ENCODE assay signal across 18 cellular contexts in genomic region chr14:24595046-24595808, GRCh38. TPM values are rescaled to one million over a fixed set of nuclear protein-coding genes. Genes with fewer than 3 reads are reported as not detected.
"Had no signal": no experiment of that assay in that cellular context is flagged by ENCODE, and none has a peak within 500 bp of the region (broad histone marks: within the 10 kb centered on the region; RNA-seq: fewer than 3 reads in every experiment).

No MANE protein-coding gene starts in this region.

- DNase-seq: activated CD8-positive, alpha-beta memory T cell treated with anti-CD3 and anti-CD28 coated beads, Interleukin-2, amount 50 U/mL, for 4 hours; activated CD8-positive, alpha-beta T cell treated with anti-CD3 and anti-CD28 coated beads for 36 hours; activated gamma-delta T cell treated with Interleukin-2 at 50 U/mL for 16 hours; activated T-cell treated with anti-CD3 and anti-CD28 coated beads, Interleukin-2, amount 50 U/mL, for 72 hours; hippocampal formation; kidney glomerular epithelial cell; stimulated activated CD4-positive, alpha-beta T cell treated with anti-CD3 and anti-CD28 coated beads, Interleukin-15, amount 100 ng/mL, for 24 hours; stimulated activated CD4-positive, alpha-beta T cell treated with anti-CD3 and anti-CD28 coated beads, Interleukin-4, amount 100 ng/mL, for 24 hours; stimulated activated naive CD8-positive, alpha-beta T cell treated with anti-CD3 and anti-CD28 coated beads, Interleukin-15, amount 100 ng/mL, for 72 hours; T-helper 9 cell; testis had no signal

- H3K27me3 ChIP-seq: ascending aorta, cardiac muscle cell, testis had no signal

- H3K27ac ChIP-seq: ascending aorta, cardiac muscle cell, testis had no signal

- H3K27ac Mint-ChIP-seq: activated CD8-positive, alpha-beta T cell treated with anti-CD3 and anti-CD28 coated beads for 36 hours; activated T-cell treated with anti-CD3 and anti-CD28 coated beads, Interleukin-2, amount 50 U/mL, for 72 hours had no signal

- H3K9me3 ChIP-seq: testis had no signal

- H3K4me3 ChIP-seq: ascending aorta, cardiac muscle cell, testis had no signal

- H3K4me3 Mint-ChIP-seq: activated CD8-positive, alpha-beta T cell treated with anti-CD3 and anti-CD28 coated beads for 36 hours; activated T-cell treated with anti-CD3 and anti-CD28 coated beads, Interleukin-2, amount 50 U/mL, for 72 hours; stimulated activated naive CD8-positive, alpha-beta T cell treated with anti-CD3 and anti-CD28 coated beads, Interleukin-15, amount 100 ng/mL, for 72 hours had no signal

- H3K36me3 ChIP-seq: ascending aorta, cardiac muscle cell had no signal

- H3K4me1 ChIP-seq: ascending aorta, testis had no signal

RNA-seq across cellular contexts. Expression of gene GZMH, which starts 14.3 kb away (rescaled TPM):
- total RNA-seq: cardiac muscle cell, endothelial cell of umbilical vein, glomerular endothelial cell, lower leg skin, osteoblast had no signal
- polyA plus RNA-seq: cardiac muscle cell, endothelial cell of umbilical vein, neural cell had no signal

RNA-seq across cellular contexts. Expression of gene CTSG, which starts 19.2 kb away (rescaled TPM):
- total RNA-seq: activated CD8-positive, alpha-beta T cell treated with anti-CD3 and anti-CD28 coated beads for 36 hours; activated T-cell treated with anti-CD3 and anti-CD28 coated beads, Interleukin-2, amount 50 U/mL, for 72 hours; ascending aorta; cardiac muscle cell; endothelial cell of umbilical vein; glomerular endothelial cell; osteoblast had no signal
- polyA plus RNA-seq: cardiac muscle cell, endothelial cell of umbilical vein, neural cell had no signal

RNA-seq across cellular contexts. Expression of gene GZMB, which starts 38.8 kb away (rescaled TPM):
- total RNA-seq: ascending aorta, cardiac muscle cell, endothelial cell of umbilical vein, glomerular endothelial cell, osteoblast had no signal
- polyA plus RNA-seq: cardiac muscle cell, endothelial cell of umbilical vein, neural cell had no signal
